ENCODE assay signal across 15 cellular contexts in genomic region chr17:10033449-10033848, GRCh38.
DNase-seq lines count a peak whose midpoint lies in the region; ATAC-seq and TF ChIP-seq lines count a peak whose summit lies in the region.
"Had no signal": no experiment of that assay in that cellular context is flagged by ENCODE, and none has a peak within 500 bp of the region (broad histone marks: within the 10 kb centered on the region; RNA-seq: fewer than 3 reads in every experiment).

No MANE protein-coding gene starts in this region.

- peak; percentile 84 for ATAC-seq in GM18498 (IDR thresholded peaks at IDR 0.05; ENCODE audit: unreplicated experiment)
- ATAC-seq in HG02885 (IDR thresholded peaks at IDR 0.05; ENCODE audit: poor library complexity, unreplicated experiment), result peak; percentile 61
- ATAC-seq in gastrocnemius medialis, result no peak
- ATAC-seq: effector memory CD8-positive, alpha-beta T cell; K562; Panc1 had no signal

- DNase-seq in colonic mucosa (no peak), gastrocnemius medialis (no peak), lower leg skin (ENCODE audit: low spot score in 2 of 2) (no peak), MV-4-11 (lab: John Stamatoyannopoulos, UW) (no peak)
- DNase-seq in effector CD8-positive, alpha-beta T cell (lab: John Stamatoyannopoulos, UW), result no peak
- no peak for DNase-seq in activated CD4-positive, alpha-beta T cell treated with anti-CD3 and anti-CD28 coated beads for 4 hours
- DNase-seq: activated CD8-positive, alpha-beta memory T cell treated with anti-CD3 and anti-CD28 coated beads, Interleukin-2, amount 50 U/mL, for 48 hours; CD8-positive, alpha-beta memory T cell; effector memory CD8-positive, alpha-beta T cell; mucosa of descending colon; T1000 had no signal

- TF ChIP-seq CTCF in colonic mucosa (IDR thresholded peaks at IDR 0.05) (no peak), gastrocnemius medialis (IDR thresholded peaks at IDR 0.05 in 4 of 5, conservative IDR thresholded peaks at IDR 0.05 in 1 of 5) (no peak), lower leg skin (IDR thresholded peaks at IDR 0.05) (no peak)

- 81 to 83% methylated on average over 10 of the region's 10 CpGs for WGBS in lower leg skin, 2 donors

- H3K27me3 ChIP-seq in colonic mucosa (no peaks in the 10 kb centered on the region), gastrocnemius medialis (peaks cover 0 to 6% (median 0%) of the 10 kb centered on the region in 3 donors)

- peak overlapping the region in 1 of 2 donors; percentile 10 for H3K9ac ChIP-seq in colonic mucosa (ENCODE audit: low read depth in 2 of 2, low read length in 2 of 2)

- peak overlapping the region; percentile 17 for H3K27ac ChIP-seq in colonic mucosa
- peak overlapping the region; percentile 23 to 60 (median 41) for H3K27ac ChIP-seq in gastrocnemius medialis

- TF ChIP-seq POLR2A in gastrocnemius medialis (IDR thresholded peaks at IDR 0.05) (no peak), lower leg skin (IDR thresholded peaks at IDR 0.05) (no peak)

- H3K4me1 ChIP-seq in colonic mucosa, result no peaks in the 10 kb centered on the region
- H3K4me1 ChIP-seq in gastrocnemius medialis, result peaks cover 0 to 6% of the 10 kb centered on the region in 2 donors

- intact Hi-C loops in colonic mucosa (cut with DNase I) (no loop called here), gastrocnemius medialis (cut with DNase I; ENCODE audit: low total_unique reads) (no loop called here), lower leg skin (cut with DNase I; ENCODE audit: low total_unique reads) (no loop called here)

- in situ Hi-C loops in gastrocnemius medialis (cut with MboI; ENCODE audit: low sequenced_read_pairs in 4 of 4), result loop anchor here in 1 of 4 donors (25.0 kb wide), 1 partner anchor 104 kb away; no protein-coding TSS in a partner anchor

- H3K4me3 ChIP-seq in colonic mucosa (no peak overlapping the region), gastrocnemius medialis (no peak overlapping the region), lower leg skin (ENCODE audit: low read depth, poor library complexity, severe bottlenecking) (no peak overlapping the region)
- H3K4me3 ChIP-seq: K562, mucosa of descending colon had no signal

- H3K9me3 ChIP-seq in colonic mucosa, result no peaks in the 10 kb centered on the region
- no peaks in the 10 kb centered on the region for H3K9me3 ChIP-seq in gastrocnemius medialis
- H3K9me3 ChIP-seq: mucosa of descending colon had no signal

- H3K36me3 ChIP-seq in colonic mucosa, result no peaks in the 10 kb centered on the region
- no peaks in the 10 kb centered on the region for H3K36me3 ChIP-seq in gastrocnemius medialis

Comparison
In these comparisons a context has a peak if more than half of its experiments do, and no peak if none do; other contexts are left out.
1. ATAC-seq: peak in GM18498 (single experiment) and HG02885 (single experiment); none in gastrocnemius medialis (0 of 2).